ENCODE assay signal across 12 cellular contexts in genomic region chr12:93302331-93303229, GRCh38.
DNase-seq lines count a peak whose midpoint lies in the region; ATAC-seq and TF ChIP-seq lines count a peak whose summit lies in the region.
"Had no signal": no experiment of that assay in that cellular context is flagged by ENCODE, and none has a peak within 500 bp of the region (broad histone marks: within the 10 kb centered on the region; RNA-seq: fewer than 3 reads in every experiment).

No MANE protein-coding gene starts in this region.

- no peaks in the 10 kb centered on the region for H4K20me1 ChIP-seq in mammary epithelial cell (ENCODE audit: insufficient read depth, low read length)

- POLR2A ChIA-PET in MCF 10A (lab: Yijun Ruan, JAX) = no interaction called here

- in situ Hi-C loops in mammary epithelial cell (cut with MboI; ENCODE audit: low sequenced_read_pairs in 2 of 2) (no loop called here), transverse colon (cut with MboI; ENCODE audit: low pct_ligation_motif_present in 1 of 4, low pct_unique_long_range_greater_than_20kb in 1 of 4, low sequenced_read_pairs in 3 of 4) (no loop called here)

- CTCF ChIA-PET in mammary epithelial cell (lab: Charles Lee; ENCODE audit: low non-redundant PET) = no interaction called here
- CTCF ChIA-PET in MCF 10A (lab: Yijun Ruan, JAX) = interaction anchor here (0.8 kb wide), 1 partner anchor 94 kb away, joined by 3 read pairs; no protein-coding TSS in a partner anchor

- H3K4me3 Mint-ChIP-seq in MCF 10A (ENCODE audit: unreplicated experiment) = no peak overlapping the region
- H3K4me3 Mint-ChIP-seq: activated CD8-positive, alpha-beta memory T cell treated with anti-CD3 and anti-CD28 coated beads, Interleukin-2, amount 10 ng/mL, durations not matched to agents 7 days and 5 days had no signal

- peaks cover 6% of the 10 kb centered on the region for H3K36me3 Mint-ChIP-seq in MCF 10A (ENCODE audit: insufficient read depth, unreplicated experiment)
- H3K36me3 Mint-ChIP-seq: activated CD8-positive, alpha-beta memory T cell treated with anti-CD3 and anti-CD28 coated beads, Interleukin-2, amount 10 ng/mL, durations not matched to agents 7 days and 5 days had no signal

- H3K9me3 ChIP-seq in mammary epithelial cell (replicated peaks; ENCODE audit: insufficient read depth, low read length) (no peaks in the 10 kb centered on the region), mucosa of descending colon (peaks cover 8% of the 10 kb centered on the region), transverse colon (peaks cover 2 to 7% of the 10 kb centered on the region in 2 donors)

- TF ChIP-seq CTCF in mammary epithelial cell (conservative IDR thresholded peaks at IDR 0.05 in 1 of 2, IDR thresholded peaks at IDR 0.05 in 1 of 2; ENCODE audit: extremely low read depth in 1 of 2, insufficient read depth in 1 of 2, low read depth in 1 of 2, low read length in 2 of 2) = no peak
- no peak for TF ChIP-seq CTCF in MCF 10A (IDR thresholded peaks at IDR 0.05; ENCODE audit: unreplicated experiment)
- TF ChIP-seq CTCF in epithelial cell of proximal tubule (conservative IDR thresholded peaks at IDR 0.05; ENCODE audit: low read depth, low read length) = no peak
- no peak for TF ChIP-seq CTCF in mucosa of descending colon (IDR thresholded peaks at IDR 0.05)
- no peak for TF ChIP-seq CTCF in transverse colon (IDR thresholded peaks at IDR 0.05)

- no peaks in the 10 kb centered on the region for H3K4me1 ChIP-seq in mammary epithelial cell (ENCODE audit: insufficient read depth, low read length)
- H3K4me1 ChIP-seq in mucosa of descending colon (ENCODE audit: low read depth) = no peaks in the 10 kb centered on the region
- H3K4me1 ChIP-seq in transverse colon = peaks cover 0 to 4% (median 0%) of the 10 kb centered on the region in 4 donors

- BruUV-seq in mammary epithelial cell (replicated peaks; lab: Mats Ljungman, UMichigan) (no TSS peak), MCF 10A (replicated peaks; lab: Mats Ljungman, UMichigan) (no TSS peak)

- H3K4me3 ChIP-seq in mammary epithelial cell (replicated peaks in 1 of 3; ENCODE audit: insufficient read depth in 1 of 3, low read depth in 2 of 3, low read length in 3 of 3) (no peak overlapping the region), epithelial cell of proximal tubule (ENCODE audit: low read depth, low read length) (no peak overlapping the region), mucosa of descending colon (no peak overlapping the region), transverse colon (no peak overlapping the region)

- H3K9ac ChIP-seq in mammary epithelial cell (ENCODE audit: insufficient read depth, low read length) = no peak overlapping the region

- no peak overlapping the region for H2AFZ ChIP-seq in mammary epithelial cell (ENCODE audit: low read depth, low read length)

- no peak overlapping the region for H3K27ac ChIP-seq in mammary epithelial cell (ENCODE audit: insufficient read depth, low read depth, low read length)
- H3K27ac ChIP-seq in transverse colon = peak overlapping the region; percentile 7 to 57 (median 32)
- H3K27ac ChIP-seq: 22Rv1 had no signal

- DNase-seq in mammary epithelial cell = peak; percentile 16
- DNase-seq in MCF 10A (ENCODE audit: unreplicated experiment) = no peak
- DNase-seq in epithelial cell of proximal tubule (ENCODE audit: low read depth) = peak; percentile 86
- no peak for DNase-seq in mucosa of descending colon
- DNase-seq in transverse colon = no peak
- no peak for DNase-seq in stimulated activated CD4-positive, alpha-beta T cell treated with anti-CD3 and anti-CD28 coated beads, Interleukin-12 subunit alpha, Interleukin-12 subunit beta, amount 100 ng/mL, for 4 hours
- DNase-seq in NCI-H146 (lab: John Stamatoyannopoulos, UW) = no peak
- DNase-seq: activated CD8-positive, alpha-beta memory T cell treated with anti-CD3 and anti-CD28 coated beads, Interleukin-2, amount 10 ng/mL, durations not matched to agents 7 days and 5 days; left colon; NCI-H2029 had no signal

- intact Hi-C loops in mammary epithelial cell (cut with micrococcal nuclease) = no loop called here
- intact Hi-C loops in MCF 10A (cut with micrococcal nuclease) = no loop called here
- intact Hi-C loops in mucosa of descending colon (cut with DNase I, micrococcal nuclease) = no loop called here
- intact Hi-C loops in transverse colon (cut with DNase I; ENCODE audit: low total_unique reads) = no loop called here

- dilution Hi-C loops in mammary epithelial cell (cut with HindIII; ENCODE audit: low sequenced_read_pairs) = no loop called here

- peak; percentile 39 for ATAC-seq in mucosa of descending colon
- ATAC-seq in GM18498 (IDR thresholded peaks at IDR 0.05; ENCODE audit: unreplicated experiment) = no peak
- ATAC-seq: activated CD8-positive, alpha-beta memory T cell treated with anti-CD3 and anti-CD28 coated beads, Interleukin-2, amount 10 ng/mL, durations not matched to agents 7 days and 5 days; left colon had no signal

- H3K36me3 ChIP-seq in mammary epithelial cell (ENCODE audit: insufficient read depth, low read length) (no peaks in the 10 kb centered on the region), mucosa of descending colon (ENCODE audit: low read depth) (no peaks in the 10 kb centered on the region), transverse colon (no peaks in the 10 kb centered on the region)

- no peak overlapping the region for H3K27ac Mint-ChIP-seq in MCF 10A (ENCODE audit: low read depth, unreplicated experiment)
- H3K27ac Mint-ChIP-seq: activated CD8-positive, alpha-beta memory T cell treated with anti-CD3 and anti-CD28 coated beads, Interleukin-2, amount 10 ng/mL, durations not matched to agents 7 days and 5 days had no signal

- H3K27me3 ChIP-seq in mammary epithelial cell (ENCODE audit: insufficient read depth, low read length) (no peaks in the 10 kb centered on the region), transverse colon (no peaks in the 10 kb centered on the region)

- H3K4me1 Mint-ChIP-seq in MCF 10A (ENCODE audit: insufficient read depth, unreplicated experiment) = no peaks in the 10 kb centered on the region

- TF ChIP-seq EP300 in transverse colon (IDR thresholded peaks at IDR 0.05; ENCODE audit: low read depth) = peak; percentile 38

- no peaks in the 10 kb centered on the region for H3K79me2 ChIP-seq in mammary epithelial cell (ENCODE audit: insufficient read depth, low read length)

- WGBS in mammary epithelial cell (ENCODE audit: low coverage, missing lambda C conversion rate) = 63% methylated on average over 4 of the region's 5 CpGs
- WGBS in transverse colon (ENCODE audit: low coverage in 1 of 2), 2 donors = 69 to 82% methylated on average over 5 of the region's 5 CpGs

- no peaks in the 10 kb centered on the region for H3K27me3 Mint-ChIP-seq in MCF 10A (ENCODE audit: insufficient read depth, unreplicated experiment)

- TF ChIP-seq POLR2A in transverse colon (IDR thresholded peaks at IDR 0.05) = no peak

- H3K4me2 ChIP-seq in mammary epithelial cell (ENCODE audit: insufficient read depth, low read depth, low read length) = no peak overlapping the region

- H3K9me3 Mint-ChIP-seq in MCF 10A (ENCODE audit: unreplicated experiment) = peaks cover 9% of the 10 kb centered on the region

Comparison
In these comparisons a context has a peak if more than half of its experiments do, and no peak if none do; other contexts are left out.
1. DNase-seq: peak in mammary epithelial cell (single experiment) and epithelial cell of proximal tubule (single experiment); none in MCF 10A (single experiment), mucosa of descending colon (0 of 3), transverse colon (single experiment), stimulated activated CD4-positive, alpha-beta T cell treated with anti-CD3 and anti-CD28 coated beads, Interleukin-12 subunit alpha, Interleukin-12 subunit beta, amount 100 ng/mL, for 4 hours (single experiment) and NCI-H146 (single experiment).